9 cellular contexts compared by ENCODE assay signal in the genomic region with DNA sequence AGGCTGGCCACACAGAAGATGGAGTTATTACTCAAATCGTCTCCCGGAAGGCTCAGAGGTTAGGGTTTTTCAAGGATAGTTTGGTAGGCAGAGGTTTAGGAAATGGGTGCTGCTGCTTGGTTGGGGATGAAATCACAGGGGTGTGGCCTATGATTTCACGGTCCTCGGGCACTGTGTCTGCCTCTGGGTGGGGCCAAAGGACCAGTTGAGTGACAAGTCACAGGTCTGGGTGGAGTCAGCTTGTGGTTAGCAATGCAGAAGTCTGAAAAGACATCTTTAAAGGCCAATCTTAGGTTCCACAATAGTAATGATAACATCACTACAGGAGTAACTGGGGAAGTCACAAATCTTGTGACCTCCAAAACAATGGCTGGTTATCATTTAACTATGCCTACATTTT.
DNase-seq lines count a peak whose midpoint lies in the region; ATAC-seq and TF ChIP-seq lines count a peak whose summit lies in the region.
"Had no signal": no experiment of that assay in that cellular context is flagged by ENCODE, and none has a peak within 500 bp of the region (broad histone marks: within the 10 kb centered on the region; RNA-seq: fewer than 3 reads in every experiment).

No MANE protein-coding gene starts in this region.

- intact Hi-C loops in spleen (cut with DNase I; ENCODE audit: low total_unique reads): no loop called here

- peak; percentile 69 for DNase-seq in Karpas-422
- DNase-seq in epithelial cell of esophagus (ENCODE audit: low read depth): peak; percentile 26
- no peak for DNase-seq in activated effector memory CD4-positive, alpha-beta T cell treated with anti-CD3 and anti-CD28 coated beads, Interleukin-2, amount 50 U/mL, for 16 hours
- DNase-seq in superior temporal gyrus (ENCODE audit: extremely low spot score): no peak
- no peak for DNase-seq in activated CD4-positive, alpha-beta T cell treated with anti-CD3 and anti-CD28 coated beads, Interleukin-2, amount 50 U/mL, for 48 hours
- DNase-seq in spleen: no peak
- DNase-seq: activated naive CD8-positive, alpha-beta T cell treated with anti-CD3 and anti-CD28 coated beads, Interleukin-2, amount 10 ng/mL, durations not matched to agents 7 days and 5 days had no signal

- TF ChIP-seq POLR2A in GM18505 (IDR thresholded peaks at IDR 0.05; ENCODE audit: borderline replicate concordance, extremely low read depth, insufficient read depth, insufficient read length): no peak
- no peak for TF ChIP-seq POLR2A in spleen (IDR thresholded peaks at IDR 0.05)

- H3K79me2 ChIP-seq in Karpas-422 (ENCODE audit: low read length): no peaks in the 10 kb centered on the region

- H3K9me3 ChIP-seq in Karpas-422 (ENCODE audit: low read length): no peaks in the 10 kb centered on the region
- H3K9me3 ChIP-seq in spleen: no peaks in the 10 kb centered on the region

- TF ChIP-seq CTCF in epithelial cell of esophagus (IDR thresholded peaks at IDR 0.05; ENCODE audit: insufficient read depth, low read depth, low read length, missing control alignments) (no peak), spleen (IDR thresholded peaks at IDR 0.05 in 8 of 11, conservative IDR thresholded peaks at IDR 0.05 in 3 of 11) (no peak)

- WGBS in spleen, 5 donors: 44 to 62% (median 52%) methylated on average over 4 of the region's 4 CpGs

- H3K9ac ChIP-seq in Karpas-422 (ENCODE audit: low read length): no peak overlapping the region

- H3K27ac ChIP-seq in Karpas-422 (ENCODE audit: low read length) (no peak overlapping the region), spleen (peak overlapping the region in 1 of 8 donors; percentile 45)

- H3K27me3 ChIP-seq in Karpas-422 (ENCODE audit: low read length) (no peaks in the 10 kb centered on the region), spleen (replicated peaks in 1 of 7) (no peaks in the 10 kb centered on the region)

- no peaks in the 10 kb centered on the region; the same call in 1 of the 2 replicates for H3K9me2 ChIP-seq in Karpas-422 (replicated peaks; ENCODE audit: insufficient read depth, low read length)

- no peaks in the 10 kb centered on the region for H4K20me1 ChIP-seq in Karpas-422 (ENCODE audit: insufficient read depth, low read depth, low read length)

- no peaks in the 10 kb centered on the region for H3K36me3 ChIP-seq in Karpas-422 (ENCODE audit: insufficient read depth, low read length)
- H3K36me3 ChIP-seq in spleen: no peaks in the 10 kb centered on the region

- ATAC-seq in GM18505 (IDR thresholded peaks at IDR 0.05; ENCODE audit: unreplicated experiment): peak; percentile 97
- peak; percentile 90 for ATAC-seq in GM21825 (IDR thresholded peaks at IDR 0.05; ENCODE audit: unreplicated experiment)

- no peak overlapping the region for H2AFZ ChIP-seq in Karpas-422 (ENCODE audit: low read length)

- H3K4me3 ChIP-seq in Karpas-422 (ENCODE audit: low read length) (no peak overlapping the region), epithelial cell of esophagus (ENCODE audit: low read length) (no peak overlapping the region), spleen (no peak overlapping the region)

- no peak overlapping the region for H3K4me2 ChIP-seq in Karpas-422 (ENCODE audit: low read depth, low read length, poor library complexity, severe bottlenecking)

- H3K4me1 ChIP-seq in Karpas-422 (ENCODE audit: low read length) (no peaks in the 10 kb centered on the region), spleen (peaks cover 0 to 5% (median 0%) of the 10 kb centered on the region in 6 donors)

Comparison
In these comparisons a context has a peak if more than half of its experiments do, and no peak if none do; other contexts are left out.
1. DNase-seq: peak in Karpas-422 (single experiment) and epithelial cell of esophagus (single experiment); none in activated effector memory CD4-positive, alpha-beta T cell treated with anti-CD3 and anti-CD28 coated beads, Interleukin-2, amount 50 U/mL, for 16 hours (single experiment), superior temporal gyrus (single experiment), activated CD4-positive, alpha-beta T cell treated with anti-CD3 and anti-CD28 coated beads, Interleukin-2, amount 50 U/mL, for 48 hours (0 of 2) and spleen (single experiment).